Comparison of ENCODE assay signal across 8 cellular contexts in the genomic region with DNA sequence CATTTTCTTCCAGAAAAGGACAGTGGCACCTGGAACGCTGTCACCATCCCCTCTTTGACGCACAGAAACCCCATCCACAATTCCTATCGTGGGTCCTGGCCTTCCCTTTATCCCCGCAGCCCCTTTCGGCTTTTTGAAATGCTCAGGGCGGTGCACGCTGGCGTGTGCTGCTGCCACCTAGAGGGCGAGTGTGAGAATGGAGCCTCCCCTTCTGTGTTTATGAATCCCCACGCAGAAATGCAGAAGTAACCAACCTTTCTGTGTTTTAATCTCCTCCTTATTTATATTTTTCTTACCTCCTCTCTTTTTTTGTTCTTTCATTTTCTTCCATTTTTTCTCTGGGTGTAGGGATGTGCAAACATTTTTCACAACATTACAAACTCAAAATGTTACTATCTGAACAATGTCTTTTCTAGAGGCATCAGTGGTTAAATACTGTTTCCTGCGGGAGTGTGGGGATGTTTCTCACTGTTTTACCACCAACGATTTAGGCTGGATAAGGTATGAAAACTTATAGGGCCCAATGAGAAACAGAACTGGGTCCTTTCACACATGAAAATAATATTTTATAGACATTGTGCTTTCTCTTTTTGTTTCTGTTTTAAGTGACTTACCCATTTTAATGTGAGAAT. TPM values are rescaled to one million over a fixed set of nuclear protein-coding genes. Genes with fewer than 3 reads are reported as not detected.
DNase-seq lines count a peak whose midpoint lies in the region; ATAC-seq and TF ChIP-seq lines count a peak whose summit lies in the region.

No MANE protein-coding gene starts in this region.

- intact Hi-C loops in prostate gland (cut with DNase I), result loop anchor here (5.0 kb wide), 2 partner anchors 57 to 1047 kb away; no protein-coding TSS in a partner anchor
- intact Hi-C loops in uterus (cut with DNase I; ENCODE audit: low total_unique reads), result no loop called here

- H3K36me3 ChIP-seq in prostate gland (no peaks in the 10 kb centered on the region), uterus (no peaks in the 10 kb centered on the region)

- WGBS in prostate gland, result 6% methylated on average over 12 of the region's 12 CpGs

- TF ChIP-seq POLR2A in prostate gland (IDR thresholded peaks at IDR 0.05) (no peak), uterus (IDR thresholded peaks at IDR 0.05) (no peak)

- peak; percentile 54 for ATAC-seq in HG03575 (IDR thresholded peaks at IDR 0.05; ENCODE audit: extremely low read depth, insufficient number of reproducible peaks, low FRiP score, unreplicated experiment)

- H3K9me3 ChIP-seq in prostate gland (no peaks in the 10 kb centered on the region), uterus (no peaks in the 10 kb centered on the region)

- TF ChIP-seq CTCF in GM20000 (IDR thresholded peaks at IDR 0.05; ENCODE audit: extremely low read depth, missing control alignments), result peak; percentile 90
- TF ChIP-seq CTCF in prostate gland (IDR thresholded peaks at IDR 0.05), result peak; percentile 56 to 71 (median 65)
- peak; percentile 62 to 91 (median 76) for TF ChIP-seq CTCF in uterus (IDR thresholded peaks at IDR 0.05)

- H3K27me3 ChIP-seq in prostate gland (replicated peaks; ENCODE audit: insufficient read depth), result no peaks in the 10 kb centered on the region
- H3K27me3 ChIP-seq in uterus, result no peaks in the 10 kb centered on the region

- H3K27ac ChIP-seq in prostate gland (no peak overlapping the region), uterus (no peak overlapping the region)

- peak; percentile 11 for DNase-seq in DMS114 treated with DMSO at 0.1 percent for 48 hours (lab: John Stamatoyannopoulos, UW; ENCODE audit: unreplicated experiment)
- peak; percentile 71 for DNase-seq in GM20000 (ENCODE audit: low spot score)
- peak; percentile 42 for DNase-seq in RPMI7951 (ENCODE audit: low read depth)
- DNase-seq in activated effector memory CD4-positive, alpha-beta T cell treated with Interleukin-2 at 50 U/mL for 16 hours, result peak; percentile 38
- peak; percentile 60 for DNase-seq in glomerular visceral epithelial cell (ENCODE audit: extremely low spot score)
- peak; percentile 25 for DNase-seq in prostate gland (ENCODE audit: low spot score)
- DNase-seq in uterus, result peak; percentile 34 to 48

- H3K4me3 ChIP-seq in prostate gland (peak overlapping the region in 1 of 2 donors; percentile 16), uterus (peak overlapping the region in 1 of 2 donors; percentile 13)

- no peaks in the 10 kb centered on the region for H3K4me1 ChIP-seq in prostate gland (replicated peaks)
- H3K4me1 ChIP-seq in uterus, result no peaks in the 10 kb centered on the region

RNA-seq across cellular contexts. Expression of gene TMA16, which starts 50.0 kb away (rescaled TPM):
- 31.5 and 35.1 TPM in 2 replicates for total RNA-seq in RPMI7951 (2014; rRNA removed; shearing (Covaris generic))
- total RNA-seq in prostate gland (10 to 100 TPM; 12.9 to 17.3 TPM), uterus (10 to 100 TPM; 11.2 to 49.6 (median 33.4) TPM)

Comparison
In these comparisons a context has a peak if more than half of its experiments do, and no peak if none do; other contexts are left out.
1. DNase-seq: peak in every context shown above with its lines; median percentile 71 in GM20000; 60 in glomerular visceral epithelial cell; 42 in RPMI7951; 41 in uterus; 38 in activated effector memory CD4-positive, alpha-beta T cell treated with Interleukin-2 at 50 U/mL for 16 hours; 25 in prostate gland; 11 in DMS114 treated with DMSO at 0.1 percent for 48 hours.